Comparison of ENCODE assay signal across 8 cellular contexts in the genomic region with DNA sequence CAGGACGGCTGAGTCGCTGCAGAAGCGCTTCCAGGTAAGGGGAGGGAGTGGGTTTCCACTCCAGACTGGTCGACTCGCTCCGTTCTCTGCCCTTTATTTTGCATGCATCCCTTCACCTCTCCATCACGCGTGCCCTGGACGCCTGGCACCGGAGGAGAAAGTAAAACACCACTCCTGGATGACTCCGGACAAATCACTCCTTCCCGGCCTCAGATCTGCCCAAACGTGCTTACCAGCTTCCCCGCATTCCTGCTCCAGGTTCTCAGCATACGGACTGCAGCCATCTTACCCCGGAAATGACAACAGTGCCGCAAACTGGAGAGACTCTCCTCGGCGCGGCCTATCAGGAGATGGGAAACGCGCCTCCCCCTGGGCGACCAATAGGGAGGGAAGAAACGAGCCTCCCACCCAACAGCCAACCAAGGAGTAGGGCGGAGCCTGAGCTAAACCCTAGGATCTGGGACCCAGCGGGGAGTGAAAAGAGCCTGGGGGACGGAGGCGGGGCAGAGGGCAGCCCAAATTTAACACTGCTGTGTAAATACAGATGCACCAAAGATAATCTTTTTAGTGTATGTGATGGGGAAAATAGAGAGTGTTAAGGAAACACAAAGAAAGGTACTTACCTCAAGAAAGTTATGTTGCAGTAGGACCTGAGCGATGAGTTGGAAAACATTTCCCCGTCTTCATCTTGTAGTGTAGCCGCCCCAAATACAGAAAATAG. TPM values are rescaled to one million over a fixed set of nuclear protein-coding genes. Genes with fewer than 3 reads are reported as not detected.
DNase-seq lines count a peak whose midpoint lies in the region; ATAC-seq and TF ChIP-seq lines count a peak whose summit lies in the region.

Gene DBT, minus strand, starts transcription at position 298 of the 721 bp plus-strand sequence. Its CDS starts 14 bp downstream, at position 284.

- ATAC-seq in naive thymus-derived CD8-positive, alpha-beta T cell, result peak; percentile 99 to 100

- no peaks in the 10 kb centered on the region for H3K9me3 Mint-ChIP-seq in naive thymus-derived CD8-positive, alpha-beta T cell

- H3K36me3 Mint-ChIP-seq in naive thymus-derived CD8-positive, alpha-beta T cell, result peaks cover 0 to 4% (median 0%) of the 10 kb centered on the region in 3 donors

- peak within 1 kb of the TSS; percentile 93 for H3K4me3 ChIP-seq in LNCaP clone FGC (ENCODE audit: low read depth, low read length)

- POLR2A ChIA-PET in naive thymus-derived CD8-positive, alpha-beta T cell (lab: Charles Lee), result interaction anchor here (0.7 to 1.5 kb wide), 7 partner anchors 16 to 278 kb away, joined by 3 to 24 read pairs (median 3); partner anchors contain the start of genes CDC14A and RTCA

- peaks cover 9 to 29% (median 17%) of the 10 kb centered on the region in 4 donors for H3K4me1 Mint-ChIP-seq in naive thymus-derived CD8-positive, alpha-beta T cell

- no peak within 1 kb of the TSS for H3K4me3 Mint-ChIP-seq in naive thymus-derived CD8-positive, alpha-beta T cell

- peak; percentile 95 for DNase-seq in EH (ENCODE audit: low read depth)
- DNase-seq in GOT3 (lab: John Stamatoyannopoulos, UW), result peak; percentile 29
- DNase-seq in LNCaP clone FGC (ENCODE audit: low read depth), result peak; percentile 92
- peak; percentile 92 for DNase-seq in RPMI8226
- DNase-seq in activated T-helper 1 cell treated with anti-CD3 and anti-CD28 coated beads, Interleukin-2, amount 50 U/mL, for 16 hours (ENCODE audit: low read depth in 1 of 2, low spot score in 1 of 2), result peak; percentile 80 to 84
- peak; percentile 91 for DNase-seq in fibroblast of peridontal ligament (ENCODE audit: extremely low read depth)
- peak; percentile 75 to 95 (median 89) for DNase-seq in naive thymus-derived CD8-positive, alpha-beta T cell
- DNase-seq in stimulated activated naive CD4-positive, alpha-beta T cell (lab: John Stamatoyannopoulos, UW), result peak; percentile 77 to 90 (median 86)

- no peak for TF ChIP-seq CTCF in LNCaP clone FGC (IDR thresholded peaks at IDR 0.05; ENCODE audit: control insufficient read depth, extremely low read depth, insufficient read depth)

- H3K27me3 Mint-ChIP-seq in naive thymus-derived CD8-positive, alpha-beta T cell, result no peaks in the 10 kb centered on the region

- H3K27ac Mint-ChIP-seq in naive thymus-derived CD8-positive, alpha-beta T cell, result peak within 1 kb of the TSS in 2 of 10 donors; percentile 16 to 71

RNA-seq across cellular contexts. Expression of gene DBT, which starts in this region (rescaled TPM):
- total RNA-seq in naive thymus-derived CD8-positive, alpha-beta T cell, result 10 to 100 TPM; 16.2 to 16.5 TPM
- polyA plus RNA-seq in naive thymus-derived CD8-positive, alpha-beta T cell, result 1 to 10 TPM; 5.2 to 7.2 (median 6.3) TPM

Comparison
In these comparisons a context has a peak if more than half of its experiments do, and no peak if none do; other contexts are left out.
1. Peak in every context shown above with its lines: DNase-seq, ATAC-seq and H3K4me3 ChIP-seq.
2. DNase-seq: peak in every context shown above with its lines; median percentile 95 in EH; 92 in LNCaP clone FGC; 92 in RPMI8226; 91 in fibroblast of peridontal ligament; 89 in naive thymus-derived CD8-positive, alpha-beta T cell; 86 in stimulated activated naive CD4-positive, alpha-beta T cell; 82 in activated T-helper 1 cell treated with anti-CD3 and anti-CD28 coated beads, Interleukin-2, amount 50 U/mL, for 16 hours; 29 in GOT3.